ENCODE assay signal across 8 cellular contexts in genomic region chr2:96819101-96819875, GRCh38. TPM values are rescaled to one million over a fixed set of nuclear protein-coding genes. Genes with fewer than 3 reads are reported as not detected.
DNase-seq lines count a peak whose midpoint lies in the region; ATAC-seq, FAIRE-seq and TF ChIP-seq lines count a peak whose summit lies in the region.

No MANE protein-coding gene starts in this region.

- POLR2A ChIA-PET in CD4-positive, alpha-beta T cell (lab: Charles Lee), result interaction anchor here (0.6 to 1.3 kb wide), 5 partner anchors 13 to 677 kb away, joined by 3 to 6 read pairs (median 3); partner anchors contain the start of gene ANKRD39

- FAIRE-seq in urothelium cell line (lab: Jason Lieb, UNC), result no peak

- H3K4me3 Mint-ChIP-seq in CD4-positive, alpha-beta T cell, result peak overlapping the region; percentile 94
- peak overlapping the region; percentile 75 for H3K4me3 Mint-ChIP-seq in activated naive CD8-positive, alpha-beta T cell treated with anti-CD3 and anti-CD28 coated beads for 36 hours

- intact Hi-C loops in CD4-positive, alpha-beta T cell (cut with DNase I, micrococcal nuclease), result loop anchor here (5.0 kb wide), 3 partner anchors 38 to 282 kb away; partner anchors contain the start of genes ANKRD39 (in 2 of the 2), ARID5A (in 1 of the 2) and CNNM4 (in 1 of the 2)

- H3K27ac Mint-ChIP-seq in CD4-positive, alpha-beta T cell, result peak overlapping the region; percentile 66
- no peak overlapping the region for H3K27ac Mint-ChIP-seq in activated naive CD8-positive, alpha-beta T cell treated with anti-CD3 and anti-CD28 coated beads for 36 hours

- no peak overlapping the region for H3K27ac ChIP-seq in CD4-positive, alpha-beta T cell (ENCODE audit: low read depth, low read length)
- H3K27ac ChIP-seq in lung (ENCODE audit: low read depth in 1 of 2, low read length in 1 of 2), result peak overlapping the region in 1 of 2 donors; percentile 18

- H3K27me3 ChIP-seq in CD4-positive, alpha-beta T cell (ENCODE audit: control insufficient read depth, insufficient read depth, low read length), result no peaks in the 10 kb centered on the region
- no peaks in the 10 kb centered on the region for H3K27me3 ChIP-seq in lung (ENCODE audit: control insufficient read depth, insufficient read depth)

- peaks cover 0 to 9% of the 10 kb centered on the region in 2 donors for H3K36me3 ChIP-seq in lung (ENCODE audit: control insufficient read depth in 2 of 2, insufficient read depth in 2 of 2, low read length in 2 of 2)

- no peak for TF ChIP-seq CTCF in CD4-positive, alpha-beta T cell (IDR thresholded peaks at IDR 0.05)
- no peak for TF ChIP-seq CTCF in lung (IDR thresholded peaks at IDR 0.05; ENCODE audit: control extremely low read depth, extremely low read depth)

- peaks cover 63% of the 10 kb centered on the region for H3K4me1 Mint-ChIP-seq in CD4-positive, alpha-beta T cell (ENCODE audit: low read depth)
- peaks cover 49% of the 10 kb centered on the region for H3K4me1 Mint-ChIP-seq in activated naive CD8-positive, alpha-beta T cell treated with anti-CD3 and anti-CD28 coated beads for 36 hours

- DNase-seq in CD4-positive, alpha-beta T cell, result no peak
- peak; percentile 71 for DNase-seq in HT-29 (ENCODE audit: low spot score)
- no peak for DNase-seq in activated naive CD8-positive, alpha-beta T cell treated with anti-CD3 and anti-CD28 coated beads for 36 hours
- DNase-seq in lung (ENCODE audit: low spot score), result peak; percentile 51
- DNase-seq in NCI-H1105 (lab: John Stamatoyannopoulos, UW), result no peak
- DNase-seq in urothelium cell line (ENCODE audit: low spot score), result no peak
- no peak for DNase-seq in stimulated activated CD8-positive, alpha-beta memory T cell treated with anti-CD3 and anti-CD28 coated beads, Interleukin-4, amount 100 ng/mL, for 48 hours
- DNase-seq in NK-92 (lab: John Stamatoyannopoulos, UW; ENCODE audit: unreplicated experiment), result no peak

- CTCF ChIA-PET in CD4-positive, alpha-beta T cell (lab: Charles Lee), result interaction anchor here (1.6 kb wide), 1 partner anchor 39 kb away, joined by 5 read pairs; the partner anchor contains the start of gene ANKRD39

- peaks cover 8 to 28% of the 10 kb centered on the region in 2 donors for H3K4me1 ChIP-seq in lung (ENCODE audit: control insufficient read depth in 2 of 2, insufficient read depth in 2 of 2, low read length in 2 of 2)

- no peaks in the 10 kb centered on the region for H3K9me3 Mint-ChIP-seq in CD4-positive, alpha-beta T cell
- no peaks in the 10 kb centered on the region for H3K9me3 Mint-ChIP-seq in activated naive CD8-positive, alpha-beta T cell treated with anti-CD3 and anti-CD28 coated beads for 36 hours

- no peak overlapping the region for H3K4me3 ChIP-seq in lung

- 62 to 68% methylated on average over 10 of the region's 10 CpGs for WGBS in lung, 2 donors

- H3K9me3 ChIP-seq in CD4-positive, alpha-beta T cell (ENCODE audit: control insufficient read depth, low read length), result no peaks in the 10 kb centered on the region
- no peaks in the 10 kb centered on the region for H3K9me3 ChIP-seq in lung (ENCODE audit: control insufficient read depth in 2 of 2, insufficient read depth in 1 of 2, low read length in 1 of 2)

- H3K27me3 Mint-ChIP-seq in CD4-positive, alpha-beta T cell, result no peaks in the 10 kb centered on the region
- no peaks in the 10 kb centered on the region for H3K27me3 Mint-ChIP-seq in activated naive CD8-positive, alpha-beta T cell treated with anti-CD3 and anti-CD28 coated beads for 36 hours

- ATAC-seq in CD4-positive, alpha-beta T cell (ENCODE audit: poor library complexity), result no peak
- ATAC-seq in lung (ENCODE audit: insufficient read depth, low FRiP score), result no peak

- H3K36me3 Mint-ChIP-seq in CD4-positive, alpha-beta T cell (ENCODE audit: low read depth), result peaks cover 72% of the 10 kb centered on the region
- peaks cover 12% of the 10 kb centered on the region for H3K36me3 Mint-ChIP-seq in activated naive CD8-positive, alpha-beta T cell treated with anti-CD3 and anti-CD28 coated beads for 36 hours

RNA-seq across cellular contexts. Expression of gene CNNM3, which starts 3.2 kb away (rescaled TPM):
- total RNA-seq in CD4-positive, alpha-beta T cell, result 10 to 100 TPM; 48.7 to 53.5 TPM
- total RNA-seq in HT-29 (2014; rRNA removed; shearing (Covaris generic)), result 21.2 and 24.9 TPM in 2 replicates
- total RNA-seq in activated naive CD8-positive, alpha-beta T cell treated with anti-CD3 and anti-CD28 coated beads for 36 hours, result 10 to 100 TPM; 15.5 to 17.2 TPM
- 10 to 100 TPM; 21.7 to 31.4 TPM for total RNA-seq in lung
- 1 to 10 TPM; 7.2 to 7.6 TPM for polyA plus RNA-seq in lung

RNA-seq across cellular contexts. Expression of gene ANKRD23, which starts 24.5 kb away (rescaled TPM):
- 10 to 100 TPM in 1 of 2 experiments, 1 to 10 TPM in 1; 6.2 to 10.4 TPM for total RNA-seq in CD4-positive, alpha-beta T cell
- total RNA-seq in HT-29 (2014; rRNA removed; shearing (Covaris generic)), result 3.5 and 4.1 TPM in 2 replicates
- total RNA-seq in activated naive CD8-positive, alpha-beta T cell treated with anti-CD3 and anti-CD28 coated beads for 36 hours, result 1 to 10 TPM; 2.7 to 3.2 TPM
- total RNA-seq in lung, result 1 to 10 TPM; 6.4 to 6.9 TPM
- 1 to 10 TPM; 1.5 to 2.4 TPM for polyA plus RNA-seq in lung

RNA-seq across cellular contexts. Expression of gene ANKRD39, which starts 38.5 kb away (rescaled TPM):
- total RNA-seq in CD4-positive, alpha-beta T cell, result 10 to 100 TPM; 17.2 to 18.3 TPM
- 26.8 and 31.7 TPM in 2 replicates for total RNA-seq in HT-29 (2014; rRNA removed; shearing (Covaris generic))
- total RNA-seq in activated naive CD8-positive, alpha-beta T cell treated with anti-CD3 and anti-CD28 coated beads for 36 hours, result 10 to 100 TPM; 22.7 to 25.2 TPM
- total RNA-seq in lung, result 10 to 100 TPM in 1 of 2 donors, 1 to 10 TPM in 1; 7.4 to 16.9 TPM
- 10 to 100 TPM; 15.5 to 15.7 TPM for polyA plus RNA-seq in lung

RNA-seq across cellular contexts. Expression of gene SEMA4C, which starts 50.6 kb away (rescaled TPM):
- total RNA-seq in CD4-positive, alpha-beta T cell, result 10 to 100 TPM; 55.8 to 56.8 TPM
- total RNA-seq in HT-29 (2014; rRNA removed; shearing (Covaris generic)), result 8.6 and 8.8 TPM in 2 replicates
- total RNA-seq in activated naive CD8-positive, alpha-beta T cell treated with anti-CD3 and anti-CD28 coated beads for 36 hours, result 1 to 10 TPM; 5.9 to 8.3 TPM
- total RNA-seq in lung, result 10 to 100 TPM; 34.7 to 42.0 TPM
- 10 to 100 TPM; 18.8 to 23.0 TPM for polyA plus RNA-seq in lung

RNA-seq across cellular contexts. Expression of gene CNNM4, which starts 58.6 kb away (rescaled TPM):
- 1 to 10 TPM; 7.0 to 7.1 TPM for total RNA-seq in CD4-positive, alpha-beta T cell
- total RNA-seq in HT-29 (2014; rRNA removed; shearing (Covaris generic)), result 10.3 and 11.9 TPM in 2 replicates
- total RNA-seq in activated naive CD8-positive, alpha-beta T cell treated with anti-CD3 and anti-CD28 coated beads for 36 hours, result 1 to 10 TPM; 5.9 to 6.2 TPM
- total RNA-seq in lung, result 10 to 100 TPM; 17.3 to 19.8 TPM
- polyA plus RNA-seq in lung, result 1 to 10 TPM; 4.0 to 7.3 TPM

Comparison
In these comparisons a context has a peak if more than half of its experiments do, and no peak if none do; other contexts are left out.
1. DNase-seq: peak in HT-29 (single experiment) and lung (single experiment); none in CD4-positive, alpha-beta T cell (0 of 10), activated naive CD8-positive, alpha-beta T cell treated with anti-CD3 and anti-CD28 coated beads for 36 hours (single experiment), NCI-H1105 (single experiment), urothelium cell line (single experiment), stimulated activated CD8-positive, alpha-beta memory T cell treated with anti-CD3 and anti-CD28 coated beads, Interleukin-4, amount 100 ng/mL, for 48 hours (single experiment) and NK-92 (single experiment).